9 cellular contexts compared by ENCODE assay signal in genomic region chr17:80959330-80960036, GRCh38. TPM values are rescaled to one million over a fixed set of nuclear protein-coding genes. Genes with fewer than 3 reads are reported as not detected.
DNase-seq lines count a peak whose midpoint lies in the region; ATAC-seq and TF ChIP-seq lines count a peak whose summit lies in the region.
"Had no signal": no experiment of that assay in that cellular context is flagged by ENCODE, and none has a peak within 500 bp of the region (broad histone marks: within the 10 kb centered on the region; RNA-seq: fewer than 3 reads in every experiment).

No MANE protein-coding gene starts in this region.

- no peak overlapping the region for H3K14ac ChIP-seq in trophoblast cell (ENCODE audit: low read length)

- no peak overlapping the region for H2BK12ac ChIP-seq in trophoblast cell (ENCODE audit: low read length)

- no peak overlapping the region for H3K4ac ChIP-seq in trophoblast cell (ENCODE audit: low read depth, low read length)

- H3K36me3 Mint-ChIP-seq in activated naive CD4-positive, alpha-beta T cell treated with anti-CD3 and anti-CD28 coated beads, Interleukin-2, amount 50 U/mL, for 72 hours = no peaks in the 10 kb centered on the region
- H3K36me3 Mint-ChIP-seq in nephron progenitor cell (ENCODE audit: low read depth) (peaks cover 23% of the 10 kb centered on the region), T-cell (peaks cover 13% of the 10 kb centered on the region)
- H3K36me3 Mint-ChIP-seq in activated CD8-positive, alpha-beta T cell treated with anti-CD3 and anti-CD28 coated beads, Interleukin-2, amount 10 ng/mL, durations not matched to agents 7 days and 5 days (ENCODE audit: low read depth) = peaks cover 6% of the 10 kb centered on the region

- H3K9me3 Mint-ChIP-seq in activated naive CD4-positive, alpha-beta T cell treated with anti-CD3 and anti-CD28 coated beads, Interleukin-2, amount 50 U/mL, for 72 hours = no peaks in the 10 kb centered on the region
- H3K9me3 Mint-ChIP-seq in nephron progenitor cell = peaks cover 10% of the 10 kb centered on the region
- H3K9me3 Mint-ChIP-seq in activated CD8-positive, alpha-beta T cell treated with anti-CD3 and anti-CD28 coated beads, Interleukin-2, amount 10 ng/mL, durations not matched to agents 7 days and 5 days (ENCODE audit: insufficient read depth) = no peaks in the 10 kb centered on the region
- H3K9me3 Mint-ChIP-seq in T-cell = no peaks in the 10 kb centered on the region

- no peak overlapping the region for H4K12ac ChIP-seq in trophoblast cell (ENCODE audit: low read depth, low read length)

- ATAC-seq in activated naive CD4-positive, alpha-beta T cell treated with anti-CD3 and anti-CD28 coated beads, Interleukin-2, amount 50 U/mL, for 72 hours = no peak
- ATAC-seq in activated CD8-positive, alpha-beta T cell treated with anti-CD3 and anti-CD28 coated beads, Interleukin-2, amount 10 ng/mL, durations not matched to agents 7 days and 5 days = no peak
- no peak for ATAC-seq in T-cell (replicated peaks in 1 of 4)

- H3K79me2 ChIP-seq in trophoblast cell (ENCODE audit: control insufficient read depth, insufficient read depth, low read length, poor library complexity) = peaks cover 1% of the 10 kb centered on the region

- H3K79me1 ChIP-seq in trophoblast cell (ENCODE audit: low read length) = peaks cover 9% of the 10 kb centered on the region

- peak overlapping the region; percentile 11 for H4K91ac ChIP-seq in trophoblast cell (ENCODE audit: low read depth, low read length)

- H3K27ac Mint-ChIP-seq in activated naive CD4-positive, alpha-beta T cell treated with anti-CD3 and anti-CD28 coated beads, Interleukin-2, amount 50 U/mL, for 72 hours = peak overlapping the region in 1 of 2 donors; percentile 61
- H3K27ac Mint-ChIP-seq in nephron progenitor cell = no peak overlapping the region
- no peak overlapping the region for H3K27ac Mint-ChIP-seq in activated CD8-positive, alpha-beta T cell treated with anti-CD3 and anti-CD28 coated beads, Interleukin-2, amount 10 ng/mL, durations not matched to agents 7 days and 5 days
- no peak overlapping the region for H3K27ac Mint-ChIP-seq in T-cell

- no peak overlapping the region for H3K23ac ChIP-seq in trophoblast cell (ENCODE audit: low read length)

- H3K4me1 ChIP-seq in BE2C = peaks cover 39% of the 10 kb centered on the region
- H3K4me1 ChIP-seq in SJCRH30 = peaks cover 38% of the 10 kb centered on the region
- H3K4me1 ChIP-seq in trophoblast cell (ENCODE audit: control insufficient read depth in 1 of 2, insufficient read depth in 2 of 2, low read length in 2 of 2) = peaks cover 5 to 9% of the 10 kb centered on the region in 2 experiments

- peak overlapping the region; percentile 25 for H4K8ac ChIP-seq in trophoblast cell (ENCODE audit: low read depth, low read length)

- no peak overlapping the region for H2BK5ac ChIP-seq in trophoblast cell (ENCODE audit: low read depth, low read length, poor library complexity)

- peak overlapping the region; percentile 28; the same call in 1 of the 2 replicates for H3K4me3 ChIP-seq in BE2C (ENCODE audit: low read depth, low read length)
- H3K4me3 ChIP-seq in SJCRH30 = no peak overlapping the region; the same call in 1 of the 2 replicates
- no peak overlapping the region for H3K4me3 ChIP-seq in trophoblast cell (ENCODE audit: low read depth, low read length)

- H2AK5ac ChIP-seq in trophoblast cell (ENCODE audit: low read length) = no peak overlapping the region

- no peak overlapping the region for H3K18ac ChIP-seq in trophoblast cell (ENCODE audit: low read length)

- H3K36me3 ChIP-seq in BE2C (peaks cover 7% of the 10 kb centered on the region), SJCRH30 (no peaks in the 10 kb centered on the region; the same call in 1 of the 2 replicates), trophoblast cell (ENCODE audit: control insufficient read depth in 1 of 2, insufficient read depth in 2 of 2, low read length in 2 of 2) (peaks cover 8 to 13% of the 10 kb centered on the region in 2 experiments)

- POLR2A ChIA-PET in activated CD8-positive, alpha-beta T cell treated with anti-CD3 and anti-CD28 coated beads, Interleukin-2, amount 10 ng/mL, durations not matched to agents 7 days and 5 days (lab: Charles Lee) = no interaction called here
- POLR2A ChIA-PET in T-cell (lab: Charles Lee) = no interaction called here

- H3K4me2 ChIP-seq in trophoblast cell (ENCODE audit: low read length) = no peak overlapping the region

- H2AFZ ChIP-seq in trophoblast cell (ENCODE audit: insufficient read depth, low read length, poor library complexity) = no peak overlapping the region

- H3K27ac ChIP-seq in SJCRH30 = peak overlapping the region; percentile 48
- no peak overlapping the region for H3K27ac ChIP-seq in trophoblast cell (ENCODE audit: low read depth, low read length)

- H3K4me1 Mint-ChIP-seq in nephron progenitor cell (peaks cover 46% of the 10 kb centered on the region), T-cell (peaks cover 0 to 2% (median 0%) of the 10 kb centered on the region in 3 donors)
- no peaks in the 10 kb centered on the region for H3K4me1 Mint-ChIP-seq in activated CD8-positive, alpha-beta T cell treated with anti-CD3 and anti-CD28 coated beads, Interleukin-2, amount 10 ng/mL, durations not matched to agents 7 days and 5 days (ENCODE audit: low read depth)

- DNase-seq in BE2C = peak; percentile 97
- DNase-seq in SJCRH30 = peak; percentile 98
- DNase-seq in head of caudate nucleus = peak in 26 of 42 donors; percentile 30 to 79 (median 58)
- peak; percentile 95 to 96 for DNase-seq in trophoblast cell
- no peak for DNase-seq in activated naive CD4-positive, alpha-beta T cell treated with anti-CD3 and anti-CD28 coated beads, Interleukin-2, amount 50 U/mL, for 72 hours (ENCODE audit: low spot score in 2 of 2)
- DNase-seq in nephron progenitor cell = no peak
- DNase-seq in activated CD8-positive, alpha-beta T cell treated with anti-CD3 and anti-CD28 coated beads, Interleukin-2, amount 10 ng/mL, durations not matched to agents 7 days and 5 days = no peak
- no peak for DNase-seq in T-cell
- DNase-seq: effector CD8-positive, alpha-beta T cell had no signal

- no peak overlapping the region for H3K9ac ChIP-seq in trophoblast cell (ENCODE audit: low read length)

- H3K27me3 Mint-ChIP-seq in nephron progenitor cell (ENCODE audit: low read depth, poor library complexity) (no peaks in the 10 kb centered on the region), T-cell (no peaks in the 10 kb centered on the region)
- no peaks in the 10 kb centered on the region for H3K27me3 Mint-ChIP-seq in activated CD8-positive, alpha-beta T cell treated with anti-CD3 and anti-CD28 coated beads, Interleukin-2, amount 10 ng/mL, durations not matched to agents 7 days and 5 days (ENCODE audit: low read depth)

- WGBS in trophoblast cell (ENCODE audit: extremely low coverage, insufficient coverage, insufficient read length) = no CpG with 5 or more reads among the region's 23 CpGs

- no peak overlapping the region for H2BK120ac ChIP-seq in trophoblast cell (ENCODE audit: insufficient read depth, low read length, poor library complexity)

- TF ChIP-seq CTCF in BE2C (IDR thresholded peaks at IDR 0.05; ENCODE audit: low read depth, low read length) (no peak), nephron progenitor cell (IDR thresholded peaks at IDR 0.05) (no peak)

- H3K9me3 ChIP-seq in BE2C = no peaks in the 10 kb centered on the region
- no peaks in the 10 kb centered on the region for H3K9me3 ChIP-seq in SJCRH30 (replicated peaks)
- peaks cover 2% of the 10 kb centered on the region for H3K9me3 ChIP-seq in trophoblast cell (ENCODE audit: insufficient read depth, low read depth, low read length)

- intact Hi-C loops in head of caudate nucleus (cut with DNase I) = no loop called here

- H3K27me3 ChIP-seq in BE2C = no peaks in the 10 kb centered on the region
- H3K27me3 ChIP-seq in SJCRH30 = no peaks in the 10 kb centered on the region
- no peaks in the 10 kb centered on the region for H3K27me3 ChIP-seq in trophoblast cell (ENCODE audit: insufficient read depth, low read length)

- no peak overlapping the region for H3K4me3 Mint-ChIP-seq in nephron progenitor cell
- H3K4me3 Mint-ChIP-seq in activated CD8-positive, alpha-beta T cell treated with anti-CD3 and anti-CD28 coated beads, Interleukin-2, amount 10 ng/mL, durations not matched to agents 7 days and 5 days = no peak overlapping the region
- no peak overlapping the region for H3K4me3 Mint-ChIP-seq in T-cell

- CTCF ChIA-PET in activated CD8-positive, alpha-beta T cell treated with anti-CD3 and anti-CD28 coated beads, Interleukin-2, amount 10 ng/mL, durations not matched to agents 7 days and 5 days (lab: Charles Lee) = interaction anchor here (1.3 kb wide), 1 partner anchor 21 kb away, joined by 3 read pairs; no protein-coding TSS in a partner anchor
- CTCF ChIA-PET in T-cell (lab: Charles Lee) = no interaction called here

RNA-seq across cellular contexts. Expression of gene CHMP6, which starts 32.2 kb away (rescaled TPM):
- polyA plus RNA-seq in BE2C (2012; ENCODE audit: insufficient read depth, insufficient read length, low read depth) = 21.2 TPM
- 23.5 and 27.6 TPM in 2 replicates for total RNA-seq in SJCRH30 (2014; rRNA removed; shearing (Covaris generic))
- 10.3 and 10.7 TPM in 2 replicates for polyA plus RNA-seq in trophoblast cell (2013)
- total RNA-seq in activated naive CD4-positive, alpha-beta T cell treated with anti-CD3 and anti-CD28 coated beads, Interleukin-2, amount 50 U/mL, for 72 hours = 10 to 100 TPM in 1 of 2 donors, 1 to 10 TPM in 1; 9.7 to 18.5 TPM
- 10 to 100 TPM; 32.4 to 35.5 TPM for total RNA-seq in activated CD8-positive, alpha-beta T cell treated with anti-CD3 and anti-CD28 coated beads, Interleukin-2, amount 10 ng/mL, durations not matched to agents 7 days and 5 days
- 10 to 100 TPM; 25.0 to 48.9 (median 43.2) TPM for total RNA-seq in T-cell

Comparison
In these comparisons a context has a peak if more than half of its experiments do, and no peak if none do; other contexts are left out.
1. DNase-seq: peak in BE2C (single experiment), SJCRH30 (2 of 2), head of caudate nucleus (26 of 42) and trophoblast cell (2 of 2); none in activated naive CD4-positive, alpha-beta T cell treated with anti-CD3 and anti-CD28 coated beads, Interleukin-2, amount 50 U/mL, for 72 hours (0 of 2), nephron progenitor cell (single experiment), activated CD8-positive, alpha-beta T cell treated with anti-CD3 and anti-CD28 coated beads, Interleukin-2, amount 10 ng/mL, durations not matched to agents 7 days and 5 days (single experiment) and T-cell (0 of 34).